ENCODE assay signal across 27 cellular contexts in genomic region chr6:129153257-129153656, GRCh38.
"Had no signal": no experiment of that assay in that cellular context is flagged by ENCODE, and none has a peak within 500 bp of the region (broad histone marks: within the 10 kb centered on the region; RNA-seq: fewer than 3 reads in every experiment).

No MANE protein-coding gene starts in this region.

- H3K9me3 ChIP-seq: body of pancreas, esophagus muscularis mucosa had no signal

- DNase-seq: activated CD4-positive, alpha-beta memory T cell treated with anti-CD3 and anti-CD28 coated beads for 36 hours; activated CD4-positive, alpha-beta T cell treated with anti-CD3 and anti-CD28 coated beads for 36 hours; activated CD4-positive, alpha-beta T cell treated with anti-CD3 and anti-CD28 coated beads, Interleukin-2, amount 10 ng/mL, durations not matched to agents 24 days and 14 days; activated CD4-positive, CD25-positive, alpha-beta regulatory T cell; activated CD4-positive, CD25-positive, alpha-beta regulatory T cell treated with anti-CD3 and anti-CD28 coated beads, Interleukin-2, amount 50 U/mL, for 72 hours; activated CD8-positive, alpha-beta memory T cell treated with anti-CD3 and anti-CD28 coated beads, Interleukin-2, amount 10 ng/mL, durations not matched to agents 7 days and 5 days; activated CD8-positive, alpha-beta memory T cell treated with anti-CD3 and anti-CD28 coated beads, Interleukin-2, amount 50 U/mL, for 4 hours; activated CD8-positive, alpha-beta T cell treated with anti-CD3 and anti-CD28 coated beads, Interleukin-2, amount 10 ng/mL, durations not matched to agents 7 days and 5 days; activated effector memory CD4-positive, alpha-beta T cell treated with anti-CD3 and anti-CD28 coated beads, Interleukin-2, amount 50 U/mL, for 16 hours; activated naive CD4-positive, alpha-beta T cell treated with anti-CD3 and anti-CD28 coated beads for 36 hours; activated naive CD8-positive, alpha-beta T cell treated with anti-CD3 and anti-CD28 coated beads for 36 hours; activated naive CD8-positive, alpha-beta T cell treated with anti-CD3 and anti-CD28 coated beads, Interleukin-2, amount 50 U/mL, for 24 hours; activated T-cell treated with anti-CD3 and anti-CD28 coated beads, Interleukin-2, amount 50 U/mL, for 1 hour; activated T-cell treated with anti-CD3 and anti-CD28 coated beads, Interleukin-2, amount 50 U/mL, for 48 hours; adrenal gland; amygdala; aorta; body of pancreas; caudate nucleus; cortex of kidney; dermis blood vessel endothelial cell; effector CD4-positive, alpha-beta T cell; effector memory CD8-positive, alpha-beta T cell; erythroblast; foreskin keratinocyte; T-helper 2 cell had no signal

- H3K4me1 ChIP-seq: adrenal gland, body of pancreas, esophagus muscularis mucosa, foreskin keratinocyte had no signal

- ATAC-seq: activated CD4-positive, alpha-beta T cell treated with anti-CD3 and anti-CD28 coated beads for 36 hours; activated CD8-positive, alpha-beta memory T cell treated with anti-CD3 and anti-CD28 coated beads, Interleukin-2, amount 10 ng/mL, durations not matched to agents 7 days and 5 days; activated CD8-positive, alpha-beta T cell treated with anti-CD3 and anti-CD28 coated beads, Interleukin-2, amount 10 ng/mL, durations not matched to agents 7 days and 5 days; activated naive CD8-positive, alpha-beta T cell treated with anti-CD3 and anti-CD28 coated beads, Interleukin-2, amount 50 U/mL, for 24 hours; body of pancreas; effector memory CD8-positive, alpha-beta T cell; foreskin keratinocyte had no signal

- H3K36me3 ChIP-seq: adrenal gland had no signal

- H3K4me3 ChIP-seq: adrenal gland, body of pancreas, esophagus muscularis mucosa had no signal

- H3K27ac ChIP-seq: adrenal gland, body of pancreas, esophagus muscularis mucosa, foreskin keratinocyte had no signal

- H3K27me3 ChIP-seq: adrenal gland, body of pancreas, esophagus muscularis mucosa, foreskin keratinocyte had no signal
